ENCODE assay signal across 14 cellular contexts in genomic region chr6:166839006-166839405, GRCh38.
DNase-seq lines count a peak whose midpoint lies in the region; ATAC-seq and TF ChIP-seq lines count a peak whose summit lies in the region.
"Had no signal": no experiment of that assay in that cellular context is flagged by ENCODE, and none has a peak within 500 bp of the region (broad histone marks: within the 10 kb centered on the region; RNA-seq: fewer than 3 reads in every experiment).

No MANE protein-coding gene starts in this region.

- TF ChIP-seq POLR2A in prostate gland (IDR thresholded peaks at IDR 0.05), result no peak

- DNase-seq in KBM-7 (peak; percentile 65), neuronal stem cell (ENCODE audit: low spot score) (no peak), NCI-H1436 treated with DMSO at 0.1 percent for 48 hours (lab: John Stamatoyannopoulos, UW) (no peak), prostate gland (ENCODE audit: low spot score) (no peak)
- DNase-seq: Calu3; CD4-positive, alpha-beta memory T cell; COR-L47; DMS53; DMS79 treated with DMSO at 0.1 percent for 48 hours; GM23248; H7; HCEC 1CT had no signal

- H2BK15ac ChIP-seq in neuronal stem cell (ENCODE audit: low read length), result no peak overlapping the region

- H3K4ac ChIP-seq in neuronal stem cell (ENCODE audit: low read length), result peak overlapping the region; percentile 17

- H3K9me3 ChIP-seq in BLaER1 treated with 17β-estradiol and CSF1 and Interleukin-3, amounts not matched to agents 10 nM and 100 nM (replicated peaks in 1 of 11), result peaks cover 0 to 37% (median 7%) of the 10 kb centered on the region in 11 experiments; a peak in 10 of 22 replicates
- H3K9me3 ChIP-seq in neuronal stem cell (replicated peaks in 1 of 2; ENCODE audit: control insufficient read depth in 2 of 2, insufficient read depth in 1 of 2, low read depth in 1 of 2, low read length in 2 of 2) (peaks cover 0 to 4% of the 10 kb centered on the region in 2 donors), prostate gland (no peaks in the 10 kb centered on the region)

- no peaks in the 10 kb centered on the region for H4K20me1 ChIP-seq in BLaER1 treated with 17β-estradiol and CSF1 and Interleukin-3, amounts not matched to agents 10 nM and 100 nM

- in situ Hi-C loops in KBM-7 (cut with MboI; ENCODE audit: low pct_unique_long_range_greater_than_20kb, low sequenced_read_pairs), result no loop called here

- no peak for ATAC-seq in esophagus mucosa

- no peak overlapping the region for H2AK5ac ChIP-seq in neuronal stem cell (ENCODE audit: low read depth, low read length)

- H3K18ac ChIP-seq in neuronal stem cell (ENCODE audit: low read length), result peak overlapping the region; percentile 66

- no peak overlapping the region for H3K4me3 ChIP-seq in BLaER1 treated with 17β-estradiol and CSF1 and Interleukin-3, amounts not matched to agents 10 nM and 100 nM
- H3K4me3 ChIP-seq in neuronal stem cell (ENCODE audit: low read length in 2 of 2), result peak overlapping the region in 1 of 2 donors; percentile 35
- no peak overlapping the region for H3K4me3 ChIP-seq in prostate gland
- H3K4me3 ChIP-seq: GM23248 had no signal

- peak overlapping the region; percentile 57 for H2BK5ac ChIP-seq in neuronal stem cell (ENCODE audit: low read length)

- H3K9ac ChIP-seq in BLaER1 treated with 17β-estradiol and CSF1 and Interleukin-3, amounts not matched to agents 10 nM and 100 nM, result 0 out of 22 replicates have a peak overlapping the region, but pooled peaks of 1 of the 11 experiments have one; percentile 10
- H3K9ac ChIP-seq in neuronal stem cell (ENCODE audit: low read depth, low read length, poor library complexity), result no peak overlapping the region
- H3K9ac ChIP-seq: GM23248 had no signal

- no peak overlapping the region for H4K91ac ChIP-seq in neuronal stem cell (ENCODE audit: low read depth, low read length, poor library complexity)

- H3K27me3 ChIP-seq in BLaER1 treated with 17β-estradiol and CSF1 and Interleukin-3, amounts not matched to agents 10 nM and 100 nM, result no peaks in the 10 kb centered on the region
- H3K27me3 ChIP-seq in neuronal stem cell (ENCODE audit: control insufficient read depth in 3 of 3, insufficient read depth in 3 of 3, low read depth in 1 of 3, low read length in 3 of 3), result no peaks in the 10 kb centered on the region
- H3K27me3 ChIP-seq in prostate gland (replicated peaks; ENCODE audit: insufficient read depth), result no peaks in the 10 kb centered on the region

- H2AFZ ChIP-seq in neuronal stem cell (ENCODE audit: low read length), result no peak overlapping the region
- H2AFZ ChIP-seq: GM23248 had no signal

- no peak overlapping the region for H4K8ac ChIP-seq in neuronal stem cell (ENCODE audit: low read depth, low read length)

- H3K4me2 ChIP-seq in BLaER1 treated with 17β-estradiol and CSF1 and Interleukin-3, amounts not matched to agents 10 nM and 100 nM, result peak overlapping the region in 10 of 11 experiments; percentile 14 to 60 (median 50); a peak in 15 of 22 replicates
- no peak overlapping the region for H3K4me2 ChIP-seq in neuronal stem cell (ENCODE audit: insufficient read depth, low read length, poor library complexity, severe bottlenecking)

- peaks cover 0 to 12% (median 0%) of the 10 kb centered on the region in 11 experiments; a peak in 2 of 22 replicates for H3K36me3 ChIP-seq in BLaER1 treated with 17β-estradiol and CSF1 and Interleukin-3, amounts not matched to agents 10 nM and 100 nM
- no peaks in the 10 kb centered on the region for H3K36me3 ChIP-seq in neuronal stem cell (replicated peaks in 1 of 2; ENCODE audit: control insufficient read depth in 2 of 2, insufficient read depth in 2 of 2, low read length in 2 of 2)
- no peaks in the 10 kb centered on the region for H3K36me3 ChIP-seq in prostate gland

- H3K4me1 ChIP-seq in BLaER1 treated with 17β-estradiol and CSF1 and Interleukin-3, amounts not matched to agents 10 nM and 100 nM, result peaks cover 0 to 49% (median 32%) of the 10 kb centered on the region in 10 experiments; a peak in 18 of 20 replicates
- no peaks in the 10 kb centered on the region for H3K4me1 ChIP-seq in neuronal stem cell (ENCODE audit: control insufficient read depth in 2 of 2, insufficient read depth in 1 of 2, low read depth in 1 of 2, low read length in 2 of 2)
- H3K4me1 ChIP-seq in prostate gland (replicated peaks), result no peaks in the 10 kb centered on the region

- H2BK12ac ChIP-seq in neuronal stem cell (ENCODE audit: low read length), result no peak overlapping the region

- no peak overlapping the region for H3K14ac ChIP-seq in neuronal stem cell (ENCODE audit: low read length)

- H2BK120ac ChIP-seq in neuronal stem cell (ENCODE audit: low read depth, low read length), result no peak overlapping the region

- intact Hi-C loops in prostate gland (cut with DNase I), result no loop called here

- no peaks in the 10 kb centered on the region for H3K79me1 ChIP-seq in neuronal stem cell (ENCODE audit: low read depth, low read length)

- H3K27ac ChIP-seq in BLaER1 treated with 17β-estradiol and CSF1 and Interleukin-3, amounts not matched to agents 10 nM and 100 nM, result peak overlapping the region in 2 of 11 experiments; percentile 21 to 28; a peak in 2 of 22 replicates
- H3K27ac ChIP-seq in neuronal stem cell (replicated peaks; ENCODE audit: low read length) (peak overlapping the region; percentile 9), prostate gland (no peak overlapping the region)
- H3K27ac ChIP-seq: GM23248 had no signal

- no CpG with 5 or more reads among the region's 11 CpGs for WGBS in neuronal stem cell (ENCODE audit: extremely low coverage in 2 of 2, insufficient read length in 2 of 2, insufficient replicate concordance in 1 of 2), 2 donors
- WGBS in prostate gland, result 83% methylated on average over 11 of the region's 11 CpGs

- no peak overlapping the region for H3K23ac ChIP-seq in neuronal stem cell (ENCODE audit: low read depth, low read length, poor library complexity)

- no peak for TF ChIP-seq CTCF in prostate gland (IDR thresholded peaks at IDR 0.05)
